ENCODE assay signal across 8 cellular contexts in the genomic region with DNA sequence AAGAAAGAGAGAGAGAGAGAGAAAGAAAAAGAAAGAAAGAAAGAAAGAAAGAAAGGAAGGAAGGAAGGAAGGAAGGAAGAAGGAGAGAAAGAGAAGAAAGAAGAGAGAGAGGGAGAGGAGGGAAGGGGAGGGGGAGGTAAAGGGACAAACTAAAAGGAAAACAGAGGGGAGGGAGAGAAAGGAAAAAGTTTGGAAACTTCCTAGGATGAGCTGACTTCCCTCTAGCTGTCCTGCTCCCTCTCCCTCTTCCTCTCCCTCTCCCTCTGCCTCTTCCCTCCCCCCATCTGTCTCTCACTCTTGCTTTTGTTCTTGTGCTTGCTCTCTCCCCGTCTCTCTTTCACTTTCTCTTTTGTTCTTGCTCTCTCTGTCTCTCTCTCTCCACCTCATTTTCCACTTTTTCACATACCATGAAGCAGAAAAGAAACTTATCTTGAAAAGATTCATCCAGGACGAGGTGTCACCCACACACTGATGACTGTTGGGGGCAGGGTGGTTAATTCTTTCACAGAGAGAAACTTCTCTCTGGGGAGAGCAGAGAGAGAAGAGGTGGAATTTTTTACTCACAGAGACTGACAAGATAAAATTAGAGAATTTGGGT. TPM values are rescaled to one million over a fixed set of nuclear protein-coding genes. Genes with fewer than 3 reads are reported as not detected.
DNase-seq lines count a peak whose midpoint lies in the region; ATAC-seq, FAIRE-seq and TF ChIP-seq lines count a peak whose summit lies in the region.

No MANE protein-coding gene starts in this region.

- no peaks in the 10 kb centered on the region for H3K9me3 ChIP-seq in DND-41 (ENCODE audit: insufficient read depth, low read length, severe bottlenecking)
- no peaks in the 10 kb centered on the region for H3K9me3 ChIP-seq in SK-N-SH

- H3K27me3 Mint-ChIP-seq in neural crest cell (ENCODE audit: low read depth) = no peaks in the 10 kb centered on the region
- peaks cover 7% of the 10 kb centered on the region for H3K27me3 Mint-ChIP-seq in type B pancreatic cell

- peak overlapping the region; percentile 57 for H3K9ac ChIP-seq in DND-41 (ENCODE audit: low read depth, low read length)
- no peak overlapping the region for H3K9ac ChIP-seq in SK-N-SH

- TF ChIP-seq CTCF in DND-41 (IDR thresholded peaks at IDR 0.05; ENCODE audit: borderline replicate concordance, extremely low read depth, low read length, poor library complexity, severe bottlenecking) (no peak), SK-N-SH (IDR thresholded peaks at IDR 0.05) (no peak), neural crest cell (conservative IDR thresholded peaks at IDR 0.05) (no peak), type B pancreatic cell (conservative IDR thresholded peaks at IDR 0.05) (no peak)

- H3K36me3 Mint-ChIP-seq in neural crest cell (ENCODE audit: low read depth) (no peaks in the 10 kb centered on the region), type B pancreatic cell (no peaks in the 10 kb centered on the region)

- POLR2A ChIA-PET in SK-N-SH (lab: Yijun Ruan, JAX) = no interaction called here

- no peaks in the 10 kb centered on the region for H3K9me2 ChIP-seq in SK-N-SH

- H3K9me3 Mint-ChIP-seq in neural crest cell = no peaks in the 10 kb centered on the region
- H3K9me3 Mint-ChIP-seq in type B pancreatic cell = no peaks in the 10 kb centered on the region

- H4K20me1 ChIP-seq in DND-41 (ENCODE audit: insufficient read depth, low read length) (no peaks in the 10 kb centered on the region), SK-N-SH (ENCODE audit: insufficient read depth) (no peaks in the 10 kb centered on the region)

- no peaks in the 10 kb centered on the region for H3K79me2 ChIP-seq in DND-41 (ENCODE audit: insufficient read depth, low read length)
- no peaks in the 10 kb centered on the region for H3K79me2 ChIP-seq in SK-N-SH (ENCODE audit: insufficient read depth)

- peak; percentile 96 for ATAC-seq in DND-41 (ENCODE audit: insufficient read depth, low read depth)
- peak; percentile 74 for ATAC-seq in HG02759 (IDR thresholded peaks at IDR 0.05; ENCODE audit: unreplicated experiment)

- H3K4me1 Mint-ChIP-seq in neural crest cell (peaks cover 16% of the 10 kb centered on the region), type B pancreatic cell (ENCODE audit: unreplicated experiment) (peaks cover 10% of the 10 kb centered on the region)

- TF ChIP-seq RAD21 in SK-N-SH (IDR thresholded peaks at IDR 0.05; ENCODE audit: low read length) = no peak

- H3K27ac ChIP-seq in DND-41 (ENCODE audit: low read length) (peak overlapping the region; percentile 87), SK-N-SH (ENCODE audit: low read depth in 2 of 2, low read length in 1 of 2) (no peak overlapping the region)

- H3K4me2 ChIP-seq in DND-41 (ENCODE audit: insufficient read depth, low read length) = peak overlapping the region; percentile 61
- H3K4me2 ChIP-seq in SK-N-SH = peak overlapping the region; percentile 84

- FAIRE-seq in urothelium cell line (lab: Jason Lieb, UNC) = no peak

- H3K27ac Mint-ChIP-seq in neural crest cell (ENCODE audit: unreplicated experiment) = peak overlapping the region; percentile 89
- peak overlapping the region; percentile 5 for H3K27ac Mint-ChIP-seq in type B pancreatic cell

- no peak for TF ChIP-seq EP300 in SK-N-SH (IDR thresholded peaks at IDR 0.05; ENCODE audit: borderline replicate concordance in 1 of 2, low read depth in 1 of 2, low read length in 1 of 2)

- H3K4me3 Mint-ChIP-seq in neural crest cell (no peak overlapping the region), type B pancreatic cell (no peak overlapping the region)

- H3K4me3 ChIP-seq in DND-41 (ENCODE audit: low read depth in 1 of 2, low read length in 2 of 2) (peak overlapping the region; percentile 13 to 48; a peak in 3 of 4 replicates), SK-N-SH (ENCODE audit: low read depth in 2 of 2, low read length in 1 of 2) (peak overlapping the region; percentile 27 to 57; a peak in 3 of 4 replicates)

- H2AFZ ChIP-seq in DND-41 (ENCODE audit: low read depth, low read length) = peak overlapping the region; percentile 92
- peak overlapping the region; percentile 87 for H2AFZ ChIP-seq in SK-N-SH (ENCODE audit: low read depth)

- H3K4me1 ChIP-seq in DND-41 (ENCODE audit: insufficient read depth, low read length) = peaks cover 19% of the 10 kb centered on the region
- no peaks in the 10 kb centered on the region for H3K4me1 ChIP-seq in SK-N-SH (ENCODE audit: control insufficient read depth in 1 of 2, insufficient read depth in 2 of 2, low read depth in 1 of 2, low read length in 1 of 2)

- H3K36me3 ChIP-seq in DND-41 (ENCODE audit: insufficient read depth, low read length) (no peaks in the 10 kb centered on the region), SK-N-SH (replicated peaks in 1 of 2; ENCODE audit: control insufficient read depth in 1 of 2, insufficient read depth in 2 of 2, low read length in 1 of 2) (no peaks in the 10 kb centered on the region)

- DNase-seq in DND-41 = peak; percentile 69
- DNase-seq in SK-N-SH = no peak
- peak; percentile 48 for DNase-seq in dedifferentiated amniotic fluid mesenchymal stem cell (ENCODE audit: extremely low spot score)
- no peak for DNase-seq in neural crest cell (ENCODE audit: low read depth, low spot score)
- no peak for DNase-seq in type B pancreatic cell (ENCODE audit: extremely low spot score, unreplicated experiment)
- no peak for DNase-seq in urothelium cell line (ENCODE audit: low spot score)
- no peak for DNase-seq in NCI-H2107 (lab: John Stamatoyannopoulos, UW)

- CTCF ChIA-PET in SK-N-SH (lab: Yijun Ruan, JAX) = no interaction called here

- no peaks in the 10 kb centered on the region for H3K27me3 ChIP-seq in DND-41 (ENCODE audit: insufficient read depth, low read length, poor library complexity)
- peaks cover 17% of the 10 kb centered on the region; the same call in 1 of the 2 replicates for H3K27me3 ChIP-seq in SK-N-SH (ENCODE audit: insufficient read depth)

- H3F3A ChIP-seq in SK-N-SH (replicated peaks; ENCODE audit: insufficient read depth) = no peaks in the 10 kb centered on the region

- WGBS in SK-N-SH (ENCODE audit: low lambda C conversion rate) = 7% methylated on average over 2 of the region's 2 CpGs

TF ChIP-seq in SK-N-SH, 30 proteins besides CTCF, POLR2A, EP300 and RAD21:
- TF ChIP-seq POLR2AphosphoS5 (IDR thresholded peaks at IDR 0.05; ENCODE audit: low read depth, low read length) (no peak), FOXM1 (IDR thresholded peaks at IDR 0.05; ENCODE audit: low read depth) (no peak), NFIC (IDR thresholded peaks at IDR 0.05; ENCODE audit: borderline replicate concordance) (no peak)

RNA-seq across cellular contexts. Expression of gene DUSP22, which starts 56.4 kb away (rescaled TPM):
- 5.6 and 6.8 TPM in 2 replicates for polyA plus RNA-seq in SK-N-SH (2012; rRNA removed)
- 6.5 and 6.7 TPM in 2 replicates for polyA plus RNA-seq in SK-N-SH (2012; cell fraction: cytosol; rRNA removed)
- polyA plus RNA-seq in SK-N-SH (2012; cell fraction: nucleus; rRNA removed) = 30.6 and 31.7 TPM in 2 replicates
- total RNA-seq in neural crest cell (35.1 and 41.7 TPM in 2 replicates), type B pancreatic cell (ENCODE audit: low replicate concordance) (20.2 and 25.0 TPM in 2 replicates)

Comparison
In these comparisons a context has a peak if more than half of its experiments do, and no peak if none do; other contexts are left out.
1. DNase-seq: peak in DND-41 (single experiment) and dedifferentiated amniotic fluid mesenchymal stem cell (single experiment); none in SK-N-SH (single experiment), neural crest cell (single experiment), type B pancreatic cell (single experiment), urothelium cell line (single experiment) and NCI-H2107 (single experiment).